In genomic region chr6:35473075-35473848, GRCh38 we compare ENCODE assay signal across 13 cellular contexts. TPM values are rescaled to one million over a fixed set of nuclear protein-coding genes. Genes with fewer than 3 reads are reported as not detected.
DNase-seq lines count a peak whose midpoint lies in the region; ATAC-seq and TF ChIP-seq lines count a peak whose summit lies in the region.
"Had no signal": no experiment of that assay in that cellular context is flagged by ENCODE, and none has a peak within 500 bp of the region (broad histone marks: within the 10 kb centered on the region; RNA-seq: fewer than 3 reads in every experiment).

No MANE protein-coding gene starts in this region.

- peak; percentile 41 for DNase-seq in activated CD8-positive, alpha-beta T cell treated with anti-CD3 and anti-CD28 coated beads for 36 hours
- no peak for DNase-seq in activated CD8-positive, alpha-beta T cell treated with anti-CD3 and anti-CD28 coated beads, Interleukin-2, amount 10 ng/mL, durations not matched to agents 7 days and 5 days
- DNase-seq in activated B cell treated with CpG ODN at 0.5 μM for 24 hours, result no peak
- DNase-seq in trophoblast cell, result peak in 1 of 2 donors; percentile 25
- DNase-seq in NCI-H1105 treated with DMSO at 0.1 percent for 48 hours (lab: John Stamatoyannopoulos, UW), result no peak
- DNase-seq: activated gamma-delta T cell treated with Interleukin-2 at 50 U/mL for 16 hours, KG1, NCI-H2171, Peyer's patch had no signal

- H3K14ac ChIP-seq in trophoblast cell (ENCODE audit: low read length), result no peak overlapping the region

- H2BK12ac ChIP-seq in trophoblast cell (ENCODE audit: low read length), result no peak overlapping the region

- H3K4me1 Mint-ChIP-seq in activated CD8-positive, alpha-beta T cell treated with anti-CD3 and anti-CD28 coated beads for 36 hours (ENCODE audit: low read depth), result peaks cover 34% of the 10 kb centered on the region
- H3K4me1 Mint-ChIP-seq in activated CD8-positive, alpha-beta T cell treated with anti-CD3 and anti-CD28 coated beads, Interleukin-2, amount 10 ng/mL, durations not matched to agents 7 days and 5 days (ENCODE audit: low read depth), result peaks cover 33% of the 10 kb centered on the region
- H3K4me1 Mint-ChIP-seq in activated B cell treated with CpG ODN at 0.5 μM for 24 hours, result peaks cover 38% of the 10 kb centered on the region

- H2BK120ac ChIP-seq in trophoblast cell (ENCODE audit: insufficient read depth, low read length, poor library complexity), result no peak overlapping the region

- no peaks in the 10 kb centered on the region for H3K9me3 Mint-ChIP-seq in activated CD8-positive, alpha-beta T cell treated with anti-CD3 and anti-CD28 coated beads for 36 hours
- H3K9me3 Mint-ChIP-seq in activated CD8-positive, alpha-beta T cell treated with anti-CD3 and anti-CD28 coated beads, Interleukin-2, amount 10 ng/mL, durations not matched to agents 7 days and 5 days (ENCODE audit: insufficient read depth), result no peaks in the 10 kb centered on the region
- H3K9me3 Mint-ChIP-seq in activated B cell treated with CpG ODN at 0.5 μM for 24 hours, result no peaks in the 10 kb centered on the region

- intact Hi-C loops in activated CD8-positive, alpha-beta T cell treated with anti-CD3 and anti-CD28 coated beads for 36 hours (cut with micrococcal nuclease), result no loop called here
- intact Hi-C loops in activated B cell treated with CpG ODN at 0.5 μM for 24 hours (cut with micrococcal nuclease), result no loop called here

- H3K4me3 ChIP-seq in HEK293 (ENCODE audit: low read depth, low read length) (no peak overlapping the region), trophoblast cell (ENCODE audit: low read depth, low read length) (no peak overlapping the region)
- H3K4me3 ChIP-seq: Peyer's patch, right atrium auricular region had no signal

- peaks cover 17% of the 10 kb centered on the region for H3K79me2 ChIP-seq in trophoblast cell (ENCODE audit: control insufficient read depth, insufficient read depth, low read length, poor library complexity)

- H3K9me3 ChIP-seq in HEK293 (ENCODE audit: control insufficient read depth, insufficient read depth, low read depth, low read length) (no peaks in the 10 kb centered on the region), trophoblast cell (ENCODE audit: insufficient read depth, low read depth, low read length) (no peaks in the 10 kb centered on the region)
- H3K9me3 ChIP-seq: Peyer's patch, right atrium auricular region had no signal

- H4K8ac ChIP-seq in trophoblast cell (ENCODE audit: low read depth, low read length), result no peak overlapping the region

- H3K27me3 ChIP-seq in trophoblast cell (ENCODE audit: insufficient read depth, low read length), result no peaks in the 10 kb centered on the region
- H3K27me3 ChIP-seq: Peyer's patch, right atrium auricular region had no signal

- H3K27ac Mint-ChIP-seq in activated CD8-positive, alpha-beta T cell treated with anti-CD3 and anti-CD28 coated beads for 36 hours, result peak overlapping the region; percentile 70
- no peak overlapping the region for H3K27ac Mint-ChIP-seq in activated CD8-positive, alpha-beta T cell treated with anti-CD3 and anti-CD28 coated beads, Interleukin-2, amount 10 ng/mL, durations not matched to agents 7 days and 5 days
- H3K27ac Mint-ChIP-seq in activated B cell treated with CpG ODN at 0.5 μM for 24 hours, result peak overlapping the region; percentile 35

- no peak overlapping the region for H2AFZ ChIP-seq in trophoblast cell (ENCODE audit: insufficient read depth, low read length, poor library complexity)

- no peak overlapping the region for H2AK5ac ChIP-seq in trophoblast cell (ENCODE audit: low read length)

- WGBS in trophoblast cell (ENCODE audit: extremely low coverage, insufficient coverage, insufficient read length), result no CpG with 5 or more reads among the region's 9 CpGs

- H3K27ac ChIP-seq in HEK293 (ENCODE audit: extremely low read depth, low read depth, low read length) (peak overlapping the region; percentile 32; the same call in 1 of the 2 replicates), trophoblast cell (ENCODE audit: low read depth, low read length) (peak overlapping the region; percentile 24)
- H3K27ac ChIP-seq: Peyer's patch had no signal

- H3K9ac ChIP-seq in trophoblast cell (ENCODE audit: low read length), result no peak overlapping the region

- H4K12ac ChIP-seq in trophoblast cell (ENCODE audit: low read depth, low read length), result no peak overlapping the region

- ATAC-seq in activated CD8-positive, alpha-beta T cell treated with anti-CD3 and anti-CD28 coated beads for 36 hours, result peak; percentile 12
- ATAC-seq in activated CD8-positive, alpha-beta T cell treated with anti-CD3 and anti-CD28 coated beads, Interleukin-2, amount 10 ng/mL, durations not matched to agents 7 days and 5 days, result no peak
- ATAC-seq in activated B cell treated with CpG ODN at 0.5 μM for 24 hours (ENCODE audit: low read depth), result no peak
- no peak for ATAC-seq in GM18519 (IDR thresholded peaks at IDR 0.05; ENCODE audit: low FRiP score, unreplicated experiment)
- ATAC-seq in HG03571 (IDR thresholded peaks at IDR 0.05; ENCODE audit: unreplicated experiment), result no peak

- CTCF ChIA-PET in activated CD8-positive, alpha-beta T cell treated with anti-CD3 and anti-CD28 coated beads for 36 hours (lab: Charles Lee), result interaction anchor here (1.7 kb wide), 1 partner anchor 10 kb away, joined by 5 read pairs; no protein-coding TSS in a partner anchor
- CTCF ChIA-PET in activated CD8-positive, alpha-beta T cell treated with anti-CD3 and anti-CD28 coated beads, Interleukin-2, amount 10 ng/mL, durations not matched to agents 7 days and 5 days (lab: Charles Lee), result interaction anchor here (1.1 to 1.5 kb wide), 3 partner anchors 79 to 264 kb away, joined by 3 to 4 read pairs (median 3); partner anchors contain the start of genes ARMC12 and DEF6
- CTCF ChIA-PET in HEK293 (lab: Yijun Ruan, JAX) (interaction anchor here (1.0 to 2.0 kb wide), 3 partner anchors 9 to 180 kb away, joined by 3 to 5 read pairs (median 4); no protein-coding TSS in a partner anchor), activated B cell treated with CpG ODN at 0.5 μM for 24 hours (lab: Charles Lee) (no interaction called here)

- no peak overlapping the region for H3K4me2 ChIP-seq in trophoblast cell (ENCODE audit: low read length)

- H2BK5ac ChIP-seq in trophoblast cell (ENCODE audit: low read depth, low read length, poor library complexity), result no peak overlapping the region

- H3K79me1 ChIP-seq in trophoblast cell (ENCODE audit: low read length), result peaks cover 12% of the 10 kb centered on the region

- no peak overlapping the region for H4K91ac ChIP-seq in trophoblast cell (ENCODE audit: low read depth, low read length)

- no peaks in the 10 kb centered on the region for H3K27me3 Mint-ChIP-seq in activated CD8-positive, alpha-beta T cell treated with anti-CD3 and anti-CD28 coated beads for 36 hours
- H3K27me3 Mint-ChIP-seq in activated CD8-positive, alpha-beta T cell treated with anti-CD3 and anti-CD28 coated beads, Interleukin-2, amount 10 ng/mL, durations not matched to agents 7 days and 5 days (ENCODE audit: low read depth), result no peaks in the 10 kb centered on the region
- H3K27me3 Mint-ChIP-seq in activated B cell treated with CpG ODN at 0.5 μM for 24 hours, result no peaks in the 10 kb centered on the region

- no peak for TF ChIP-seq CTCF in activated CD8-positive, alpha-beta T cell treated with anti-CD3 and anti-CD28 coated beads for 36 hours (IDR thresholded peaks at IDR 0.05)
- no peak for TF ChIP-seq CTCF in HEK293 (tag by site-specific recombination; IDR thresholded peaks at IDR 0.05)
- no peak for TF ChIP-seq CTCF in activated B cell treated with CpG ODN at 0.5 μM for 24 hours (IDR thresholded peaks at IDR 0.05)

- no peak overlapping the region for H3K4ac ChIP-seq in trophoblast cell (ENCODE audit: low read depth, low read length)

- H3K4me1 ChIP-seq in HEK293 (ENCODE audit: control insufficient read depth, insufficient read depth, low read length), result no peaks in the 10 kb centered on the region
- H3K4me1 ChIP-seq in trophoblast cell (ENCODE audit: control insufficient read depth in 1 of 2, insufficient read depth in 2 of 2, low read length in 2 of 2), result peaks cover 6 to 14% of the 10 kb centered on the region in 2 experiments

- H3K4me3 Mint-ChIP-seq in activated CD8-positive, alpha-beta T cell treated with anti-CD3 and anti-CD28 coated beads for 36 hours, result no peak overlapping the region
- no peak overlapping the region for H3K4me3 Mint-ChIP-seq in activated CD8-positive, alpha-beta T cell treated with anti-CD3 and anti-CD28 coated beads, Interleukin-2, amount 10 ng/mL, durations not matched to agents 7 days and 5 days
- no peak overlapping the region for H3K4me3 Mint-ChIP-seq in activated B cell treated with CpG ODN at 0.5 μM for 24 hours

- peaks cover 48% of the 10 kb centered on the region for H3K36me3 Mint-ChIP-seq in activated CD8-positive, alpha-beta T cell treated with anti-CD3 and anti-CD28 coated beads for 36 hours (ENCODE audit: low read depth)
- H3K36me3 Mint-ChIP-seq in activated CD8-positive, alpha-beta T cell treated with anti-CD3 and anti-CD28 coated beads, Interleukin-2, amount 10 ng/mL, durations not matched to agents 7 days and 5 days (ENCODE audit: low read depth), result peaks cover 56% of the 10 kb centered on the region
- peaks cover 62% of the 10 kb centered on the region for H3K36me3 Mint-ChIP-seq in activated B cell treated with CpG ODN at 0.5 μM for 24 hours (ENCODE audit: low read depth)

- H3K36me3 ChIP-seq in HEK293 (ENCODE audit: control insufficient read depth in 2 of 2, insufficient read depth in 1 of 2, low read length in 2 of 2) (peaks cover 9 to 77% of the 10 kb centered on the region in 2 experiments; a peak in 2 of 3 replicates), trophoblast cell (ENCODE audit: control insufficient read depth in 1 of 2, insufficient read depth in 2 of 2, low read length in 2 of 2) (peaks cover 74 to 78% of the 10 kb centered on the region in 2 experiments)

- H3K18ac ChIP-seq in trophoblast cell (ENCODE audit: low read length), result no peak overlapping the region

- POLR2A ChIA-PET in activated CD8-positive, alpha-beta T cell treated with anti-CD3 and anti-CD28 coated beads for 36 hours (lab: Charles Lee), result interaction anchor here (0.6 to 16.3 kb wide), 12 partner anchors 14 to 253 kb away, joined by 3 to 327 read pairs (median 4); partner anchors contain the start of genes DEF6, FANCE, PPARD and TEAD3
- POLR2A ChIA-PET in activated CD8-positive, alpha-beta T cell treated with anti-CD3 and anti-CD28 coated beads, Interleukin-2, amount 10 ng/mL, durations not matched to agents 7 days and 5 days (lab: Charles Lee), result interaction anchor here (1.0 to 2.8 kb wide), 2 partner anchors 8 to 24 kb away, joined by 4 to 10 read pairs; no protein-coding TSS in a partner anchor
- POLR2A ChIA-PET in HEK293 (lab: Yijun Ruan, JAX) (interaction anchor here (0.6 to 9.5 kb wide), 14 partner anchors 12 to 1059 kb away, joined by 3 to 198 read pairs (median 5); partner anchors contain the start of gene TEAD3), activated B cell treated with CpG ODN at 0.5 μM for 24 hours (lab: Charles Lee) (interaction anchor here (0.6 to 3.0 kb wide), 13 partner anchors 8 to 1402 kb away, joined by 3 to 15 read pairs (median 5); partner anchors contain the start of genes FANCE, PPARD and TEAD3)

- no peak overlapping the region for H3K23ac ChIP-seq in trophoblast cell (ENCODE audit: low read length)

RNA-seq across cellular contexts. Expression of gene RPL10A, which starts 5.1 kb away (rescaled TPM):
- total RNA-seq in activated CD8-positive, alpha-beta T cell treated with anti-CD3 and anti-CD28 coated beads for 36 hours, result 1,000 to 10,000 TPM; 2,322 to 2,393 TPM
- total RNA-seq in activated CD8-positive, alpha-beta T cell treated with anti-CD3 and anti-CD28 coated beads, Interleukin-2, amount 10 ng/mL, durations not matched to agents 7 days and 5 days, result 1,000 to 10,000 TPM; 1,398 to 1,443 TPM
- 2,485 and 2,644 TPM in 2 replicates for total RNA-seq in activated B cell treated with CpG ODN at 0.5 μM for 24 hours
- 1,387 and 1,493 TPM in 2 replicates for polyA plus RNA-seq in trophoblast cell (2013)

RNA-seq across cellular contexts. Expression of gene FANCE, which starts 21.1 kb away (rescaled TPM):
- 10 to 100 TPM; 18.8 to 19.4 TPM for total RNA-seq in activated CD8-positive, alpha-beta T cell treated with anti-CD3 and anti-CD28 coated beads for 36 hours
- 10 to 100 TPM; 20.4 to 21.9 TPM for total RNA-seq in activated CD8-positive, alpha-beta T cell treated with anti-CD3 and anti-CD28 coated beads, Interleukin-2, amount 10 ng/mL, durations not matched to agents 7 days and 5 days
- 8.5 and 9.2 TPM in 2 replicates for total RNA-seq in activated B cell treated with CpG ODN at 0.5 μM for 24 hours
- polyA plus RNA-seq in trophoblast cell (2013), result 11.4 and 11.5 TPM in 2 replicates

RNA-seq across cellular contexts. Expression of gene TEAD3, which starts 23.6 kb away (rescaled TPM):
- under 1 TPM; 0.68 to 0.81 TPM for total RNA-seq in activated CD8-positive, alpha-beta T cell treated with anti-CD3 and anti-CD28 coated beads for 36 hours
- total RNA-seq in activated CD8-positive, alpha-beta T cell treated with anti-CD3 and anti-CD28 coated beads, Interleukin-2, amount 10 ng/mL, durations not matched to agents 7 days and 5 days, result under 1 TPM; 0.18 to 0.21 TPM
- total RNA-seq in activated B cell treated with CpG ODN at 0.5 μM for 24 hours, result 0.13 and 0.34 TPM in 2 replicates
- polyA plus RNA-seq in trophoblast cell (2013), result 196 and 208 TPM in 2 replicates

RNA-seq across cellular contexts. Expression of gene TULP1, which starts 39.4 kb away (rescaled TPM):
- total RNA-seq in activated CD8-positive, alpha-beta T cell treated with anti-CD3 and anti-CD28 coated beads for 36 hours, result not detected
- total RNA-seq in activated CD8-positive, alpha-beta T cell treated with anti-CD3 and anti-CD28 coated beads, Interleukin-2, amount 10 ng/mL, durations not matched to agents 7 days and 5 days, result not detected
- total RNA-seq in activated B cell treated with CpG ODN at 0.5 μM for 24 hours, result not detected in 2 replicates
- 0.82 and 1.4 TPM in 2 replicates for polyA plus RNA-seq in trophoblast cell (2013)
- total RNA-seq: Peyer's patch, right atrium auricular region had no signal
